Comparison of ENCODE assay signal across 29 cellular contexts in genomic region chr6:150282806-150283205, GRCh38.
"Had no signal": no experiment of that assay in that cellular context is flagged by ENCODE, and none has a peak within 500 bp of the region (broad histone marks: within the 10 kb centered on the region; RNA-seq: fewer than 3 reads in every experiment).

No MANE protein-coding gene starts in this region.

- H3K9ac ChIP-seq: parathyroid adenoma had no signal

- H3K4me1 Mint-ChIP-seq: central memory CD8-positive, alpha-beta T cell; endodermal cell; T-cell had no signal

- H3K4me1 ChIP-seq: parathyroid adenoma, psoas muscle, right atrium auricular region, testis had no signal

- H3K27ac Mint-ChIP-seq: activated T-helper 1 cell treated with anti-CD3 and anti-CD28 coated beads, Interleukin-12 subunit alpha, Interleukin-12 subunit beta, Interleukin-2, Interleukin-4 antibody, amounts not matched to agents 30 ng/mL and 10 ng/mL and 1 ng/mL, durations not matched to agents 14 hours and 24 hours and 36 hours; dendritic cell treated with granulocyte-macrophage colony-stimulating factor and Interleukin-4, amounts not matched to agents 40 ng/mL and 50 ng/mL, for 4 days; endodermal cell; mesothelial cell of epicardium; naive B cell; T-cell; T-helper 2 cell treated with Interferon-gamma antibody and Interleukin-4, amounts not matched to agents 5 μg/mL and 100 μg/mL, for 36 hours had no signal

- H3K4me3 Mint-ChIP-seq: activated T-helper 1 cell treated with anti-CD3 and anti-CD28 coated beads, Interleukin-12 subunit alpha, Interleukin-12 subunit beta, Interleukin-2, Interleukin-4 antibody, amounts not matched to agents 30 ng/mL and 10 ng/mL and 1 ng/mL, durations not matched to agents 14 hours and 24 hours and 36 hours; central memory CD8-positive, alpha-beta T cell; dendritic cell treated with granulocyte-macrophage colony-stimulating factor and Interleukin-4, amounts not matched to agents 40 ng/mL and 50 ng/mL, for 4 days; endodermal cell; mesothelial cell of epicardium; T-cell; T-helper 2 cell treated with Interferon-gamma antibody and Interleukin-4, amounts not matched to agents 5 μg/mL and 100 μg/mL, for 36 hours had no signal

- H3K79me2 ChIP-seq: parathyroid adenoma had no signal

- H3K36me3 ChIP-seq: esophagus muscularis mucosa, right atrium auricular region, transverse colon, WERI-Rb-1 had no signal

- DNase-seq: activated CD4-positive, alpha-beta T cell treated with anti-CD3 and anti-CD28 coated beads for 48 hours; activated CD4-positive, alpha-beta T cell treated with anti-CD3 and anti-CD28 coated beads, Interleukin-2, amount 50 U/mL, for 48 hours; activated CD8-positive, alpha-beta memory T cell treated with anti-CD3 and anti-CD28 coated beads, Interleukin-2, amount 50 U/mL, for 4 hours; activated gamma-delta T cell treated with Interleukin-2 at 50 U/mL for 16 hours; activated naive CD4-positive, alpha-beta T cell treated with anti-CD3 and anti-CD28 coated beads, Interleukin-2, amount 50 U/mL, for 16 hours; activated T-cell treated with anti-CD3 and anti-CD28 coated beads, Interleukin-2, amount 50 U/mL, for 1 hour; amniotic stem cell; endodermal cell; head of caudate nucleus; hippocampal formation; left colon; naive B cell; psoas muscle; stimulated activated CD4-positive, alpha-beta T cell treated with anti-CD3 and anti-CD28 coated beads, Interleukin-15, amount 100 ng/mL, for 24 hours; stimulated activated CD4-positive, alpha-beta T cell treated with anti-CD3 and anti-CD28 coated beads, Interleukin-2, amount 100 ng/mL, for 24 hours; stimulated activated naive CD4-positive, alpha-beta T cell treated with Interleukin-2 at 50 U/mL for 16 hours; T-cell; testis; transverse colon; WERI-Rb-1 had no signal

- H3K27ac ChIP-seq: esophagus muscularis mucosa, parathyroid adenoma, psoas muscle, right atrium auricular region, testis, transverse colon, WERI-Rb-1 had no signal

- H3K4me3 ChIP-seq: esophagus muscularis mucosa, psoas muscle, right atrium auricular region, testis, transverse colon had no signal

- H3K36me3 Mint-ChIP-seq: T-cell had no signal

- H3K9me3 ChIP-seq: psoas muscle, right atrium auricular region, testis, transverse colon had no signal

- H3K9me3 Mint-ChIP-seq: activated T-helper 1 cell treated with anti-CD3 and anti-CD28 coated beads, Interleukin-12 subunit alpha, Interleukin-12 subunit beta, Interleukin-2, Interleukin-4 antibody, amounts not matched to agents 30 ng/mL and 10 ng/mL and 1 ng/mL, durations not matched to agents 14 hours and 24 hours and 36 hours; dendritic cell treated with granulocyte-macrophage colony-stimulating factor and Interleukin-4, amounts not matched to agents 40 ng/mL and 50 ng/mL, for 4 days; T-helper 2 cell treated with Interferon-gamma antibody and Interleukin-4, amounts not matched to agents 5 μg/mL and 100 μg/mL, for 36 hours had no signal

- H2AFZ ChIP-seq: parathyroid adenoma had no signal

- H3K27me3 ChIP-seq: right atrium auricular region, testis had no signal

- ATAC-seq: activated CD4-positive, CD25-positive, alpha-beta regulatory T cell treated with anti-CD3 and anti-CD28 coated beads, Interleukin-2, amount 50 U/mL, for 24 hours; left colon; T-cell had no signal
